ENCODE assay signal across 2 cellular contexts in genomic region chr5:56354836-56355235, GRCh38.
TF ChIP-seq lines count a peak whose summit lies in the region.

No MANE protein-coding gene starts in this region.

TF ChIP-seq in HepG2, 621 proteins besides CTCF, POLR2A, EP300 and RAD21:
- TF ChIP-seq ZNF629 (CRISPR knock-in tag; conservative IDR thresholded peaks at IDR 0.05) (peak; percentile 58; the same call in 1 of the 2 replicates), ZEB1 (IDR thresholded peaks at IDR 0.05; ENCODE audit: insufficient replicate concordance, low read depth) (no peak), MAFK (conservative IDR thresholded peaks at IDR 0.05 in 1 of 2, IDR thresholded peaks at IDR 0.05 in 1 of 2; ENCODE audit: low read length in 2 of 2) (no peak)
- TF ChIP-seq, protein P1, sequence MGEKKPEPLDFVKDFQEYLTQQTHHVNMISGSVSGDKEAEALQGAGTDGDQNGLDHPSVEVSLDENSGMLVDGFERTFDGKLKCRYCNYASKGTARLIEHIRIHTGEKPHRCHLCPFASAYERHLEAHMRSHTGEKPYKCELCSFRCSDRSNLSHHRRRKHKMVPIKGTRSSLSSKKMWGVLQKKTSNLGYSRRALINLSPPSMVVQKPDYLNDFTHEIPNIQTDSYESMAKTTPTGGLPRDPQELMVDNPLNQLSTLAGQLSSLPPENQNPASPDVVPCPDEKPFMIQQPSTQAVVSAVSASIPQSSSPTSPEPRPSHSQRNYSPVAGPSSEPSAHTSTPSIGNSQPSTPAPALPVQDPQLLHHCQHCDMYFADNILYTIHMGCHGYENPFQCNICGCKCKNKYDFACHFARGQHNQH (CRISPR knock-in tag; IDR thresholded peaks at IDR 0.05): no peak
- TF ChIP-seq, protein P2, sequence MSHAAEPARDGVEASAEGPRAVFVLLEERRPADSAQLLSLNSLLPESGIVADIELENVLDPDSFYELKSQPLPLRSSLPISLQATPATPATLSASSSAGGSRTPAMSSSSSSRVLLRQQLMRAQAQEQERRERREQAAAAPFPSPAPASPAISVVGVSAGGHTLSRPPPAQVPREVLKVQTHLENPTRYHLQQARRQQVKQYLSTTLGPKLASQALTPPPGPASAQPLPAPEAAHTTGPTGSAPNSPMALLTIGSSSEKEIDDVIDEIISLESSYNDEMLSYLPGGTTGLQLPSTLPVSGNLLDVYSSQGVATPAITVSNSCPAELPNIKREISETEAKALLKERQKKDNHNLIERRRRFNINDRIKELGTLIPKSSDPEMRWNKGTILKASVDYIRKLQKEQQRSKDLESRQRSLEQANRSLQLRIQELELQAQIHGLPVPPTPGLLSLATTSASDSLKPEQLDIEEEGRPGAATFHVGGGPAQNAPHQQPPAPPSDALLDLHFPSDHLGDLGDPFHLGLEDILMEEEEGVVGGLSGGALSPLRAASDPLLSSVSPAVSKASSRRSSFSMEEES (CRISPR knock-in tag; IDR thresholded peaks at IDR 0.05): no peak

TF ChIP-seq in K562, 482 proteins besides CTCF, POLR2A, EP300 and RAD21:
- no peak for TF ChIP-seq ZFX (CRISPR knock-in tag; IDR thresholded peaks at IDR 0.05)
- TF ChIP-seq RBM25 (IDR thresholded peaks at IDR 0.05; ENCODE audit: low read depth, low read length, severe bottlenecking): peak; percentile 67
TF ChIP-seq in K562: peak in this region for 1.
